Comparison of ENCODE assay signal across 25 cellular contexts in genomic region chr17:80796430-80796861, GRCh38.
DNase-seq lines count a peak whose midpoint lies in the region; ATAC-seq, FAIRE-seq and TF ChIP-seq lines count a peak whose summit lies in the region.
"Had no signal": no experiment of that assay in that cellular context is flagged by ENCODE, and none has a peak within 500 bp of the region (broad histone marks: within the 10 kb centered on the region; RNA-seq: fewer than 3 reads in every experiment).

No MANE protein-coding gene starts in this region.

- peak; percentile 83 for ATAC-seq in activated T-helper 17 cell treated with anti-CD3 and anti-CD28 coated beads, Interleukin-2, amount 50 U/mL, for 72 hours (replicated peaks)
- peak; percentile 89 for ATAC-seq in left colon
- ATAC-seq: GM23338 had no signal

- no peaks in the 10 kb centered on the region for H3K27me3 ChIP-seq in smooth muscle cell (ENCODE audit: low read depth)
- H3K27me3 ChIP-seq: MG63 had no signal

- peak overlapping the region; percentile 78 for H3K27ac ChIP-seq in substantia nigra (ENCODE audit: low read depth, low read length, poor library complexity, severe bottlenecking)
- H3K27ac ChIP-seq in smooth muscle cell (ENCODE audit: low read depth) = no peak overlapping the region
- H3K27ac ChIP-seq: epithelial cell of prostate, HL-60, lower lobe of right lung, SK-N-MC had no signal

- peaks cover 15% of the 10 kb centered on the region for H3K4me1 ChIP-seq in smooth muscle cell (ENCODE audit: low read depth)

- TF ChIP-seq POLR2A in GM12892 (IDR thresholded peaks at IDR 0.05; ENCODE audit: low read depth, low read length) = no peak

- no peak overlapping the region for H2AFZ ChIP-seq in smooth muscle cell (ENCODE audit: low read depth)
- H2AFZ ChIP-seq: GM23338 had no signal

- H3K9ac ChIP-seq in smooth muscle cell (ENCODE audit: low read depth) = no peak overlapping the region

- intact Hi-C loops in left colon (cut with DNase I, micrococcal nuclease) = no loop called here

- H3K4me2 ChIP-seq in smooth muscle cell = no peak overlapping the region
- H3K4me2 ChIP-seq: GM23338 had no signal

- DNase-seq in stimulated activated CD4-positive, alpha-beta T cell treated with anti-CD3 and anti-CD28 coated beads, Interleukin-15, amount 100 ng/mL, for 24 hours = peak; percentile 41
- no peak for DNase-seq in stimulated activated CD4-positive, alpha-beta T cell treated with anti-CD3 and anti-CD28 coated beads, Interleukin-2, amount 100 ng/mL, for 24 hours
- DNase-seq in left colon (peak in 1 of 2 donors; percentile 34), substantia nigra (lab: John Stamatoyannopoulos, UW) (no peak), GM12892 (ENCODE audit: insufficient read length) (no peak), AG08395 (ENCODE audit: low spot score) (no peak), smooth muscle cell (lab: John Stamatoyannopoulos, UW; ENCODE audit: unreplicated experiment) (no peak)
- DNase-seq: AML-193; DMS79; foreskin fibroblast; MG63; NCI-H1436; NCI-H510A treated with DMSO at 0.1 percent for 48 hours; NK-92 treated with Interleukin-12 subunit alpha and Interleukin-12 subunit beta, amount 100 ng/mL, for 24 hours; T-helper 9 cell had no signal

- no peaks in the 10 kb centered on the region for H3K9me3 Mint-ChIP-seq in activated T-helper 17 cell treated with anti-CD3 and anti-CD28 coated beads, Interleukin-2, amount 50 U/mL, for 72 hours
- H3K9me3 Mint-ChIP-seq: GM23338 had no signal

- FAIRE-seq in GM12892 (lab: Jason Lieb, UNC) = no peak
- FAIRE-seq: GM12891, islet of Langerhans, RCC 7860, urothelium cell line had no signal

- no peaks in the 10 kb centered on the region for H3K9me3 ChIP-seq in smooth muscle cell (replicated peaks; ENCODE audit: low read depth)
- H3K9me3 ChIP-seq: lower lobe of right lung, MG63 had no signal

- peaks cover 55% of the 10 kb centered on the region for H3K36me3 Mint-ChIP-seq in activated T-helper 17 cell treated with anti-CD3 and anti-CD28 coated beads, Interleukin-2, amount 50 U/mL, for 72 hours (ENCODE audit: low read depth)

- 95% methylated on average over 9 of the region's 9 CpGs for WGBS in smooth muscle cell (ENCODE audit: low lambda C conversion rate)

- no peak for TF ChIP-seq CTCF in smooth muscle cell (IDR thresholded peaks at IDR 0.05; ENCODE audit: borderline replicate concordance, insufficient read depth, poor library complexity, severe bottlenecking)

- H3K27me3 Mint-ChIP-seq in activated T-helper 17 cell treated with anti-CD3 and anti-CD28 coated beads, Interleukin-2, amount 50 U/mL, for 72 hours = no peaks in the 10 kb centered on the region

- H3K27ac Mint-ChIP-seq in activated T-helper 17 cell treated with anti-CD3 and anti-CD28 coated beads, Interleukin-2, amount 50 U/mL, for 72 hours = peak overlapping the region; percentile 87
- H3K27ac Mint-ChIP-seq: GM23338 had no signal

- peaks cover 27% of the 10 kb centered on the region for H3K4me1 Mint-ChIP-seq in activated T-helper 17 cell treated with anti-CD3 and anti-CD28 coated beads, Interleukin-2, amount 50 U/mL, for 72 hours

- no peaks in the 10 kb centered on the region for H4K20me1 ChIP-seq in smooth muscle cell (ENCODE audit: low read depth)

- H3K79me2 ChIP-seq in smooth muscle cell (ENCODE audit: low read depth) = no peaks in the 10 kb centered on the region

- H3K4me3 Mint-ChIP-seq in activated T-helper 17 cell treated with anti-CD3 and anti-CD28 coated beads, Interleukin-2, amount 50 U/mL, for 72 hours = peak overlapping the region; percentile 71
- H3K4me3 Mint-ChIP-seq: GM23338 had no signal

- H3K36me3 ChIP-seq in smooth muscle cell (ENCODE audit: low read depth) = no peaks in the 10 kb centered on the region

- H3F3A ChIP-seq in smooth muscle cell (ENCODE audit: low read depth) = peaks cover 16% of the 10 kb centered on the region

- no peak overlapping the region for H3K4me3 ChIP-seq in smooth muscle cell
- H3K4me3 ChIP-seq: GM23338, lower lobe of right lung, MG63, SK-N-MC had no signal
